In the genomic region with DNA sequence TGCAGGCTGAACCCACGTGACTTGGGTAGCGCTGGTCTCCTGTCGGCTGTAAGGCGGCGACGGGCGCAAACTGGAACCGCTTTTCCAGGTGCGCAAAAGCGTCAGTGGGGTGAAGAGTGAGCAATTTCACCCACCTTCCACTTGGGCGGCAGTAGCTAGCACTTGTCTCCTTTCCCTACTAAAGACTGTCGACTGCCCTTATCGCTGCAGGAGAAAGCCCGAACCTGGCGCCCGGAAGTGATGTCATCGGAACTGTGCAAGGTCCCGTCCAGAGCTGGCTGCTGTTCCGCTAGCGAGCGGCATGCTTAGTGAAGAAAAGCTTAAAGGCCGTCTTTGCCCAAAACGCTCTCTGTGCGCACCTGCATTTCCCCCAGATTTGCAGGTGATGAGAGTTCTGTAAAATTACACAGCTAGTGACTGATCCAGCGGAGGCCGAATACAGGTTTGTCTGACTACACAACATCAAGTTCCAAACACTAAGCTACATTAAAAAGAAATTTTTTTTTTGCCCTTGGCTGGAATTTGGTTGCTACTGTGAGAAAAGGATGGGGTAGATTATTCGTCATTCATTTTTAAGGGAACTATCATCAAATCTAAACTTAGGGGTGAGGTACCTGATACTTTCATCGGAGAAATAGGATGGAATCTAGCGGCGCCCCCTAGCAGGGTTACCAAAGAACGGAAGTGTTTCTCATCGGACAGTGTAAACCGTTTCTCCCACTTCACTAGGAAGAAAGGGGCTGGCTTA, we compare ENCODE assay signal across 1 cellular context.
A peak's percentile ranks its signal among the peaks of the same experiment; 100 is the strongest.
TF ChIP-seq lines count a peak whose summit lies in the region.

A gene with protein sequence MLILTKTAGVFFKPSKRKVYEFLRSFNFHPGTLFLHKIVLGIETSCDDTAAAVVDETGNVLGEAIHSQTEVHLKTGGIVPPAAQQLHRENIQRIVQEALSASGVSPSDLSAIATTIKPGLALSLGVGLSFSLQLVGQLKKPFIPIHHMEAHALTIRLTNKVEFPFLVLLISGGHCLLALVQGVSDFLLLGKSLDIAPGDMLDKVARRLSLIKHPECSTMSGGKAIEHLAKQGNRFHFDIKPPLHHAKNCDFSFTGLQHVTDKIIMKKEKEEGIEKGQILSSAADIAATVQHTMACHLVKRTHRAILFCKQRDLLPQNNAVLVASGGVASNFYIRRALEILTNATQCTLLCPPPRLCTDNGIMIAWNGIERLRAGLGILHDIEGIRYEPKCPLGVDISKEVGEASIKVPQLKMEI (minus strand): TSS at position 242 of the 748 bp plus-strand sequence. CDS start 1,152 bp downstream, outside the sequence.

TF ChIP-seq in HEK293, 187 proteins besides CTCF, POLR2A, EP300 and RAD21 (continued from another document and continues in another):
- TF ChIP-seq KLF7 (tag by site-specific recombination; IDR thresholded peaks at IDR 0.05; ENCODE audit: borderline replicate concordance) (no peak), TRIM28 (IDR thresholded peaks at IDR 0.05; ENCODE audit: borderline replicate concordance, low read length) (peak; percentile 79; the same call in 1 of the 2 replicates), HOXD13 (CRISPR knock-in tag; IDR thresholded peaks at IDR 0.05; ENCODE audit: borderline replicate concordance) (no peak), ZNF302 (tag by site-specific recombination; IDR thresholded peaks at IDR 0.05; ENCODE audit: low read depth) (no peak), ZFP69B (tag by site-specific recombination; IDR thresholded peaks at IDR 0.05) (peak; percentile 38; the same call in 1 of the 2 replicates), ZBTB49 (tag by site-specific recombination; IDR thresholded peaks at IDR 0.05; ENCODE audit: low read depth) (no peak), ZNF624 (tag by site-specific recombination; IDR thresholded peaks at IDR 0.05) (no peak), ZNF843 (tag by site-specific recombination; IDR thresholded peaks at IDR 0.05) (no peak), ZNF423 (tag by site-specific recombination; IDR thresholded peaks at IDR 0.05) (no peak), BCL11B (tag by site-specific recombination; IDR thresholded peaks at IDR 0.05; ENCODE audit: low read depth) (no peak), ZNF704 (tag by site-specific recombination; IDR thresholded peaks at IDR 0.05) (no peak), ZNF404 (tag by site-specific recombination; IDR thresholded peaks at IDR 0.05) (no peak), ZBTB26 (tag by site-specific recombination; optimal IDR thresholded peaks at IDR 0.05) (peak; percentile 24), WT1 (tag by site-specific recombination; IDR thresholded peaks at IDR 0.05) (no peak), ZNF629 (tag by site-specific recombination; IDR thresholded peaks at IDR 0.05) (peak; percentile 79; the same call in 1 of the 2 replicates), ZNF214 (tag by site-specific recombination; IDR thresholded peaks at IDR 0.05; ENCODE audit: borderline replicate concordance) (no peak), ZNF2 (tag by site-specific recombination; IDR thresholded peaks at IDR 0.05) (peak; percentile 68; the same call in 1 of the 2 replicates), ZBTB20 (tag by site-specific recombination; IDR thresholded peaks at IDR 0.05) (no peak), ZNF146 (tag by site-specific recombination; IDR thresholded peaks at IDR 0.05) (no peak), ZNF394 (tag by site-specific recombination; IDR thresholded peaks at IDR 0.05; ENCODE audit: borderline replicate concordance) (no peak), ZNF792 (tag by site-specific recombination; IDR thresholded peaks at IDR 0.05) (0 out of 2 replicates have a peak, but pooled peaks have one; percentile 14), ZNF140 (tag by site-specific recombination; IDR thresholded peaks at IDR 0.05) (no peak), OVOL3 (tag by site-specific recombination; IDR thresholded peaks at IDR 0.05) (no peak), RBAK (tag by site-specific recombination; IDR thresholded peaks at IDR 0.05) (no peak), ZNF266 (tag by site-specific recombination; IDR thresholded peaks at IDR 0.05; ENCODE audit: low read depth) (no peak), MYNN (tag by site-specific recombination; IDR thresholded peaks at IDR 0.05; ENCODE audit: borderline replicate concordance) (no peak), ZBTB21 (tag by site-specific recombination; IDR thresholded peaks at IDR 0.05) (peak; percentile 52; the same call in 1 of the 2 replicates), ZEB2 (tag by site-specific recombination; IDR thresholded peaks at IDR 0.05) (peak; percentile 38; the same call in 1 of the 2 replicates), ZNF791 (tag by site-specific recombination; IDR thresholded peaks at IDR 0.05) (no peak), SP7 (tag by site-specific recombination; IDR thresholded peaks at IDR 0.05) (0 out of 2 replicates have a peak, but pooled peaks have one; percentile 49), ZNF184 (tag by site-specific recombination; IDR thresholded peaks at IDR 0.05) (no peak), GLIS1 (tag by site-specific recombination; IDR thresholded peaks at IDR 0.05) (peak; percentile 11; the same call in 1 of the 2 replicates), ZNF623 (tag by site-specific recombination; IDR thresholded peaks at IDR 0.05) (no peak), ZBTB48 (tag by site-specific recombination; IDR thresholded peaks at IDR 0.05) (peak; percentile 70; the same call in 1 of the 2 replicates), ZNF174 (tag by site-specific recombination; IDR thresholded peaks at IDR 0.05) (no peak), ZNF175 (tag by site-specific recombination; IDR thresholded peaks at IDR 0.05) (no peak), ZBTB8A (tag by site-specific recombination; IDR thresholded peaks at IDR 0.05) (peak; percentile 95)
- TF ChIP-seq, protein P1, sequence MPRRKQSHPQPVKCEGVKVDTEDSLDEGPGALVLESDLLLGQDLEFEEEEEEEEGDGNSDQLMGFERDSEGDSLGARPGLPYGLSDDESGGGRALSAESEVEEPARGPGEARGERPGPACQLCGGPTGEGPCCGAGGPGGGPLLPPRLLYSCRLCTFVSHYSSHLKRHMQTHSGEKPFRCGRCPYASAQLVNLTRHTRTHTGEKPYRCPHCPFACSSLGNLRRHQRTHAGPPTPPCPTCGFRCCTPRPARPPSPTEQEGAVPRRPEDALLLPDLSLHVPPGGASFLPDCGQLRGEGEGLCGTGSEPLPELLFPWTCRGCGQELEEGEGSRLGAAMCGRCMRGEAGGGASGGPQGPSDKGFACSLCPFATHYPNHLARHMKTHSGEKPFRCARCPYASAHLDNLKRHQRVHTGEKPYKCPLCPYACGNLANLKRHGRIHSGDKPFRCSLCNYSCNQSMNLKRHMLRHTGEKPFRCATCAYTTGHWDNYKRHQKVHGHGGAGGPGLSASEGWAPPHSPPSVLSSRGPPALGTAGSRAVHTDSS (tag by site-specific recombination; IDR thresholded peaks at IDR 0.05): no peak
- TF ChIP-seq, protein P2, sequence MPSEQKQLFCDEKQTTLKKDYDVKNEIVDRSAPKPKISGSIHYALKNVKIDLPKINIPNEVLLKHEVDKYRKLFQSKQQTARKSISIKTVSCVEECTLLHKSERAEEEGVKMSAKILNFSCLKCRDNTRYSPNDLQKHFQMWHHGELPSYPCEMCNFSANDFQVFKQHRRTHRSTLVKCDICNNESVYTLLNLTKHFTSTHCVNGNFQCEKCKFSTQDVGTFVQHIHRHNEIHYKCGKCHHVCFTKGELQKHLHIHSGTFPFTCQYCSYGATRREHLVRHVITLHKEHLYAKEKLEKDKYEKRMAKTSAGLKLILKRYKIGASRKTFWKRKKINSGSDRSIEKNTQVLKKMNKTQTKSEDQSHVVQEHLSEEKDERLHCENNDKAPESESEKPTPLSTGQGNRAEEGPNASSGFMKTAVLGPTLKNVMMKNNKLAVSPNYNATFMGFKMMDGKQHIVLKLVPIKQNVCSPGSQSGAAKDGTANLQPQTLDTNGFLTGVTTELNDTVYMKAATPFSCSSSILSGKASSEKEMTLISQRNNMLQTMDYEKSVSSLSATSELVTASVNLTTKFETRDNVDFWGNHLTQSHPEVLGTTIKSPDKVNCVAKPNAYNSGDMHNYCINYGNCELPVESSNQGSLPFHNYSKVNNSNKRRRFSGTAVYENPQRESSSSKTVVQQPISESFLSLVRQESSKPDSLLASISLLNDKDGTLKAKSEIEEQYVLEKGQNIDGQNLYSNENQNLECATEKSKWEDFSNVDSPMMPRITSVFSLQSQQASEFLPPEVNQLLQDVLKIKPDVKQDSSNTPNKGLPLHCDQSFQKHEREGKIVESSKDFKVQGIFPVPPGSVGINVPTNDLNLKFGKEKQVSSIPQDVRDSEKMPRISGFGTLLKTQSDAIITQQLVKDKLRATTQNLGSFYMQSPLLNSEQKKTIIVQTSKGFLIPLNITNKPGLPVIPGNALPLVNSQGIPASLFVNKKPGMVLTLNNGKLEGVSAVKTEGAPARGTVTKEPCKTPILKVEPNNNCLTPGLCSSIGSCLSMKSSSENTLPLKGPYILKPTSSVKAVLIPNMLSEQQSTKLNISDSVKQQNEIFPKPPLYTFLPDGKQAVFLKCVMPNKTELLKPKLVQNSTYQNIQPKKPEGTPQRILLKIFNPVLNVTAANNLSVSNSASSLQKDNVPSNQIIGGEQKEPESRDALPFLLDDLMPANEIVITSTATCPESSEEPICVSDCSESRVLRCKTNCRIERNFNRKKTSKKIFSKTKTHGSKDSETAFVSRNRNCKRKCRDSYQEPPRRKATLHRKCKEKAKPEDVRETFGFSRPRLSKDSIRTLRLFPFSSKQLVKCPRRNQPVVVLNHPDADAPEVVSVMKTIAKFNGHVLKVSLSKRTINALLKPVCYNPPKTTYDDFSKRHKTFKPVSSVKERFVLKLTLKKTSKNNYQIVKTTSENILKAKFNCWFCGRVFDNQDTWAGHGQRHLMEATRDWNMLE (tag by site-specific recombination; conservative IDR thresholded peaks at IDR 0.05; ENCODE audit: low read depth): peak; percentile 75
- TF ChIP-seq, protein P3, sequence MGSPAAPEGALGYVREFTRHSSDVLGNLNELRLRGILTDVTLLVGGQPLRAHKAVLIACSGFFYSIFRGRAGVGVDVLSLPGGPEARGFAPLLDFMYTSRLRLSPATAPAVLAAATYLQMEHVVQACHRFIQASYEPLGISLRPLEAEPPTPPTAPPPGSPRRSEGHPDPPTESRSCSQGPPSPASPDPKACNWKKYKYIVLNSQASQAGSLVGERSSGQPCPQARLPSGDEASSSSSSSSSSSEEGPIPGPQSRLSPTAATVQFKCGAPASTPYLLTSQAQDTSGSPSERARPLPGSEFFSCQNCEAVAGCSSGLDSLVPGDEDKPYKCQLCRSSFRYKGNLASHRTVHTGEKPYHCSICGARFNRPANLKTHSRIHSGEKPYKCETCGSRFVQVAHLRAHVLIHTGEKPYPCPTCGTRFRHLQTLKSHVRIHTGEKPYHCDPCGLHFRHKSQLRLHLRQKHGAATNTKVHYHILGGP (tag by site-specific recombination; IDR thresholded peaks at IDR 0.05): no peak
- TF ChIP-seq, protein P4, sequence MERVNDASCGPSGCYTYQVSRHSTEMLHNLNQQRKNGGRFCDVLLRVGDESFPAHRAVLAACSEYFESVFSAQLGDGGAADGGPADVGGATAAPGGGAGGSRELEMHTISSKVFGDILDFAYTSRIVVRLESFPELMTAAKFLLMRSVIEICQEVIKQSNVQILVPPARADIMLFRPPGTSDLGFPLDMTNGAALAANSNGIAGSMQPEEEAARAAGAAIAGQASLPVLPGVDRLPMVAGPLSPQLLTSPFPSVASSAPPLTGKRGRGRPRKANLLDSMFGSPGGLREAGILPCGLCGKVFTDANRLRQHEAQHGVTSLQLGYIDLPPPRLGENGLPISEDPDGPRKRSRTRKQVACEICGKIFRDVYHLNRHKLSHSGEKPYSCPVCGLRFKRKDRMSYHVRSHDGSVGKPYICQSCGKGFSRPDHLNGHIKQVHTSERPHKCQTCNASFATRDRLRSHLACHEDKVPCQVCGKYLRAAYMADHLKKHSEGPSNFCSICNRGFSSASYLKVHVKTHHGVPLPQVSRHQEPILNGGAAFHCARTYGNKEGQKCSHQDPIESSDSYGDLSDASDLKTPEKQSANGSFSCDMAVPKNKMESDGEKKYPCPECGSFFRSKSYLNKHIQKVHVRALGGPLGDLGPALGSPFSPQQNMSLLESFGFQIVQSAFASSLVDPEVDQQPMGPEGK (tag by site-specific recombination; IDR thresholded peaks at IDR 0.05): no peak
